ENCODE assay signal across 22 cellular contexts in genomic region chr10:16341637-16342036, GRCh38.
"Had no signal": no experiment of that assay in that cellular context is flagged by ENCODE, and none has a peak within 500 bp of the region (broad histone marks: within the 10 kb centered on the region; RNA-seq: fewer than 3 reads in every experiment).

No MANE protein-coding gene starts in this region.

- H3K4me3 ChIP-seq: adrenal gland, Peyer's patch had no signal

- DNase-seq: activated CD4-positive, alpha-beta T cell treated with anti-CD3 and anti-CD28 coated beads for 48 hours; activated CD4-positive, alpha-beta T cell treated with anti-CD3 and anti-CD28 coated beads, Interleukin-2, amount 50 U/mL, for 4 hours; activated CD4-positive, CD25-positive, alpha-beta regulatory T cell treated with anti-CD3 and anti-CD28 coated beads, Interleukin-2, amount 50 U/mL, for 72 hours; activated CD8-positive, alpha-beta memory T cell treated with anti-CD3 and anti-CD28 coated beads, Interleukin-2, amount 50 U/mL, for 48 hours; activated CD8-positive, alpha-beta T cell treated with anti-CD3 and anti-CD28 coated beads, Interleukin-2, amount 10 ng/mL, durations not matched to agents 7 days and 5 days; activated naive CD4-positive, alpha-beta T cell treated with anti-CD3 and anti-CD28 coated beads, Interleukin-2, amount 50 U/mL, for 16 hours; activated naive CD8-positive, alpha-beta T cell treated with anti-CD3 and anti-CD28 coated beads, Interleukin-2, amount 10 ng/mL, durations not matched to agents 7 days and 5 days; activated T-cell treated with anti-CD3 and anti-CD28 coated beads, Interleukin-2, amount 50 U/mL, for 1 hour; adrenal gland; anterior cingulate cortex; MM.1S; NCI-H1105; NCI-H1436; NCI-H1694 treated with DMSO at 0.1 percent for 48 hours; NCI-H2029 treated with DMSO at 0.1 percent for 48 hours; NCI-H510A treated with DMSO at 0.1 percent for 48 hours; Peyer's patch; SHP77 treated with DMSO at 0.1 percent for 48 hours; T-helper 17 cell; T-helper 9 cell had no signal

- H3K4me1 ChIP-seq: adrenal gland, Peyer's patch had no signal

- H3K27me3 ChIP-seq: adrenal gland, Peyer's patch had no signal

- ATAC-seq: activated CD8-positive, alpha-beta T cell treated with anti-CD3 and anti-CD28 coated beads, Interleukin-2, amount 10 ng/mL, durations not matched to agents 7 days and 5 days; T-helper 17 cell; WTC11 had no signal

- H3K9me3 ChIP-seq: adrenal gland, Peyer's patch had no signal

- H3K27ac ChIP-seq: adrenal gland, KMS-11, Peyer's patch had no signal

- H3K36me3 ChIP-seq: adrenal gland, Peyer's patch had no signal
